In the genomic region with DNA sequence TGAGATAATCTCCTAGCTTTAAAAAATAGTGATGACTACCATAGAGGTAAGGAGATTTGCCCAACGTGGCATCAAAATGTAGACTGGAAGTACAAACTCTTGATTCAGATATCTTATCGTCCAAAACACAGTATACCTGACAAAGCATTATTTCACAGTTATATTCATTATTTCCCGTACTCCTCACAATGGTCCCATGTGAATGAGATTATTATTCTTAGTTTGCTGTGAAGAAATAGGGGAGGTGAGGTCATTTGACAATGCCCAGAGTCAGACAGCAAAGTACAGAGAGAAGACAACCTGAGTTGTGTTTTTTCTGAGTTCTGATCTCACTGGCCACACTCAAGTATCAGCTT, we compare ENCODE assay signal across 8 cellular contexts. TPM values are rescaled to one million over a fixed set of nuclear protein-coding genes. Genes with fewer than 3 reads are reported as not detected.
DNase-seq lines count a peak whose midpoint lies in the region; ATAC-seq and TF ChIP-seq lines count a peak whose summit lies in the region.

No MANE protein-coding gene starts in this region.

- TF ChIP-seq CTCF in KMS-11 (conservative IDR thresholded peaks at IDR 0.05; ENCODE audit: low read depth, low read length) = no peak
- no peak for TF ChIP-seq CTCF in MCF 10A (IDR thresholded peaks at IDR 0.05; ENCODE audit: unreplicated experiment)

- H2AFZ ChIP-seq in KMS-11 (ENCODE audit: low read depth) = peak overlapping the region; percentile 75

- CTCF ChIA-PET in MCF 10A (lab: Yijun Ruan, JAX) = interaction anchor here (0.6 to 2.4 kb wide), 7 partner anchors 12 to 388 kb away, joined by 3 to 13 read pairs (median 4); no protein-coding TSS in a partner anchor

- H3K4me1 ChIP-seq in BLaER1 treated with 17β-estradiol and CSF1 and Interleukin-3, amounts not matched to agents 10 nM and 100 nM = peaks cover 15 to 48% (median 29%) of the 10 kb centered on the region in 10 experiments
- peaks cover 20% of the 10 kb centered on the region for H3K4me1 ChIP-seq in KMS-11 (ENCODE audit: low read depth, poor library complexity, severe bottlenecking)

- intact Hi-C loops in MCF 10A (cut with micrococcal nuclease) = loop anchor here (5.0 kb wide), 2 partner anchors 1372 to 1467 kb away; no protein-coding TSS in a partner anchor

- peak overlapping the region; percentile 65 to 87 (median 74) for H3K4me2 ChIP-seq in BLaER1 treated with 17β-estradiol and CSF1 and Interleukin-3, amounts not matched to agents 10 nM and 100 nM
- H3K4me2 ChIP-seq in KMS-11 = peak overlapping the region; percentile 71

- H3K9me3 Mint-ChIP-seq in MCF 10A (ENCODE audit: unreplicated experiment) = no peaks in the 10 kb centered on the region
- peaks cover 0 to 1% (median 0%) of the 10 kb centered on the region in 9 donors for H3K9me3 Mint-ChIP-seq in naive thymus-derived CD8-positive, alpha-beta T cell

- peak overlapping the region; percentile 79 for H3K4me3 Mint-ChIP-seq in MCF 10A (ENCODE audit: unreplicated experiment)
- peak overlapping the region; percentile 88 to 98 (median 96) for H3K4me3 Mint-ChIP-seq in naive thymus-derived CD8-positive, alpha-beta T cell

- no peaks in the 10 kb centered on the region for H4K20me1 ChIP-seq in BLaER1 treated with 17β-estradiol and CSF1 and Interleukin-3, amounts not matched to agents 10 nM and 100 nM
- H4K20me1 ChIP-seq in KMS-11 (ENCODE audit: insufficient read depth) = no peaks in the 10 kb centered on the region

- POLR2A ChIA-PET in MCF 10A (lab: Yijun Ruan, JAX) = interaction anchor here (0.6 to 2.8 kb wide), 27 partner anchors 11 to 1882 kb away, joined by 3 to 19 read pairs (median 4); no protein-coding TSS in a partner anchor
- POLR2A ChIA-PET in naive thymus-derived CD8-positive, alpha-beta T cell (lab: Charles Lee) = interaction anchor here (0.8 to 1.8 kb wide), 6 partner anchors 12 to 1706 kb away, joined by 3 to 6 read pairs (median 4); no protein-coding TSS in a partner anchor

- peak overlapping the region in 10 of 11 experiments; percentile 82 to 91 (median 88); a peak in 15 of 22 replicates for H3K9ac ChIP-seq in BLaER1 treated with 17β-estradiol and CSF1 and Interleukin-3, amounts not matched to agents 10 nM and 100 nM
- H3K9ac ChIP-seq in KMS-11 = peak overlapping the region; percentile 50; the same call in 1 of the 2 replicates

- H3K4me3 ChIP-seq in BLaER1 treated with 17β-estradiol and CSF1 and Interleukin-3, amounts not matched to agents 10 nM and 100 nM = peak overlapping the region; percentile 85 to 99 (median 90); a peak in 17 of 20 replicates
- no peak overlapping the region for H3K4me3 ChIP-seq in KMS-11 (IDR thresholded peaks at IDR 0.05; ENCODE audit: insufficient read depth, low read depth, low read length)

- no peaks in the 10 kb centered on the region; the same call in 1 of the 2 replicates for H3K79me2 ChIP-seq in KMS-11 (ENCODE audit: insufficient read depth, low read depth)

- peaks cover 1% of the 10 kb centered on the region for H3K4me1 Mint-ChIP-seq in MCF 10A (ENCODE audit: insufficient read depth, unreplicated experiment)
- peaks cover 6 to 46% (median 33%) of the 10 kb centered on the region in 4 donors for H3K4me1 Mint-ChIP-seq in naive thymus-derived CD8-positive, alpha-beta T cell

- H3K36me3 ChIP-seq in BLaER1 treated with 17β-estradiol and CSF1 and Interleukin-3, amounts not matched to agents 10 nM and 100 nM = peaks cover 0 to 22% (median 11%) of the 10 kb centered on the region in 11 experiments; a peak in 11 of 22 replicates
- no peaks in the 10 kb centered on the region for H3K36me3 ChIP-seq in KMS-11 (ENCODE audit: insufficient read depth)

- peaks cover 4% of the 10 kb centered on the region for H3K36me3 Mint-ChIP-seq in MCF 10A (ENCODE audit: insufficient read depth, unreplicated experiment)
- peaks cover 0 to 13% (median under 1%) of the 10 kb centered on the region in 3 donors for H3K36me3 Mint-ChIP-seq in naive thymus-derived CD8-positive, alpha-beta T cell

- H3K27me3 Mint-ChIP-seq in MCF 10A (ENCODE audit: insufficient read depth, unreplicated experiment) = no peaks in the 10 kb centered on the region
- peaks cover 0 to 4% (median 2%) of the 10 kb centered on the region in 5 donors for H3K27me3 Mint-ChIP-seq in naive thymus-derived CD8-positive, alpha-beta T cell

- no TSS peak for BruUV-seq in MCF 10A (replicated peaks; lab: Mats Ljungman, UMichigan)

- H3K27ac Mint-ChIP-seq in MCF 10A (ENCODE audit: low read depth, unreplicated experiment) = peak overlapping the region; percentile 97
- peak overlapping the region in 8 of 10 donors; percentile 86 to 97 (median 96) for H3K27ac Mint-ChIP-seq in naive thymus-derived CD8-positive, alpha-beta T cell

- DNase-seq in MCF 10A (ENCODE audit: unreplicated experiment) = peak; percentile 21
- DNase-seq in naive thymus-derived CD8-positive, alpha-beta T cell = no peak
- no peak for DNase-seq in UCSD-AML1 (lab: John Stamatoyannopoulos, UW; ENCODE audit: unreplicated experiment)
- DNase-seq in NCI-H187 treated with DMSO at 0.1 percent for 48 hours (lab: John Stamatoyannopoulos, UW) = no peak
- DNase-seq in stimulated activated CD4-positive, alpha-beta T cell treated with anti-CD3 and anti-CD28 coated beads, Interleukin-2, amount 100 ng/mL, for 48 hours = no peak

- no peaks in the 10 kb centered on the region for H3K27me3 ChIP-seq in BLaER1 treated with 17β-estradiol and CSF1 and Interleukin-3, amounts not matched to agents 10 nM and 100 nM
- no peaks in the 10 kb centered on the region for H3K27me3 ChIP-seq in KMS-11 (ENCODE audit: insufficient read depth, low read depth)

- H3K9me3 ChIP-seq in BLaER1 treated with 17β-estradiol and CSF1 and Interleukin-3, amounts not matched to agents 10 nM and 100 nM (replicated peaks in 1 of 11) = peaks cover 0 to 11% (median 0%) of the 10 kb centered on the region in 11 experiments; a peak in 5 of 22 replicates

- H3K27ac ChIP-seq in BLaER1 treated with 17β-estradiol and CSF1 and Interleukin-3, amounts not matched to agents 10 nM and 100 nM = peak overlapping the region in 10 of 11 experiments; percentile 68 to 90 (median 80); a peak in 19 of 22 replicates
- H3K27ac ChIP-seq in KMS-11 = peak overlapping the region; percentile 79

- no peak for ATAC-seq in naive thymus-derived CD8-positive, alpha-beta T cell
- ATAC-seq in GM18868 (IDR thresholded peaks at IDR 0.05; ENCODE audit: unreplicated experiment) = no peak

RNA-seq across cellular contexts. Expression of a gene that starts 1.2 kb away (rescaled TPM):
- total RNA-seq in MCF 10A (2022) = 26.8 and 31.0 TPM in 2 replicates
- 10 to 100 TPM; 32.5 to 34.7 TPM for total RNA-seq in naive thymus-derived CD8-positive, alpha-beta T cell
- 10 to 100 TPM; 12.8 to 17.8 (median 13.0) TPM for polyA plus RNA-seq in naive thymus-derived CD8-positive, alpha-beta T cell

RNA-seq across cellular contexts. Expression of a gene that starts 51.7 kb away (rescaled TPM):
- total RNA-seq in MCF 10A (2022) = not detected in 2 replicates
- not detected for total RNA-seq in naive thymus-derived CD8-positive, alpha-beta T cell
- polyA plus RNA-seq in naive thymus-derived CD8-positive, alpha-beta T cell = not detected
